In the genomic region with DNA sequence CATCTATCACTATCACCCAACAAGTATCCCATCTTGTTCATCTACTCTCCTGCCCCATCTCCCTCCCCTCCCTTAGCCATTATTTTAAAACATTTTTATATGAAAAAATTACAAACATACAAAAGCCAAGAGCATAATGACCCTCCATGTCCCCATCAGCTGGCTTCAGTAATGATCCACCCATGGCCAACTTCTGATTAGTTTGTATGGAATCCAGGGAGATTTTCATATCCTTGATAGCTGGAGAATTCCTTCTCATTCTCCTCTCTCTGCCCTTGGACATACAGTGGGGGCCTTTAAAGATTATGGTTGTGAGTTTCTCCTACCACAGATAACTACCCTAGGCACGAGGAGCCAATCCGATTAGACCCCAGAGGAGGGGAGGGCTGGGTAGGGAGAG, we compare ENCODE assay signal across 1 cellular context.
TF ChIP-seq lines count a peak whose summit lies in the region.

No MANE protein-coding gene starts in this region.

TF ChIP-seq in IMR-90, 13 proteins besides CTCF, POLR2A, EP300 and RAD21:
- TF ChIP-seq CHD1 (IDR thresholded peaks at IDR 0.05; ENCODE audit: low read depth, low read length): no peak
- no peak for TF ChIP-seq SMC3 (IDR thresholded peaks at IDR 0.05; ENCODE audit: low read depth, low read length)
- no peak for TF ChIP-seq MAFK (IDR thresholded peaks at IDR 0.05; ENCODE audit: low read depth, low read length)
- TF ChIP-seq RCOR1 (IDR thresholded peaks at IDR 0.05; ENCODE audit: insufficient replicate concordance, low read length): no peak
